Comparison of ENCODE assay signal across 1 cellular context in the genomic region with DNA sequence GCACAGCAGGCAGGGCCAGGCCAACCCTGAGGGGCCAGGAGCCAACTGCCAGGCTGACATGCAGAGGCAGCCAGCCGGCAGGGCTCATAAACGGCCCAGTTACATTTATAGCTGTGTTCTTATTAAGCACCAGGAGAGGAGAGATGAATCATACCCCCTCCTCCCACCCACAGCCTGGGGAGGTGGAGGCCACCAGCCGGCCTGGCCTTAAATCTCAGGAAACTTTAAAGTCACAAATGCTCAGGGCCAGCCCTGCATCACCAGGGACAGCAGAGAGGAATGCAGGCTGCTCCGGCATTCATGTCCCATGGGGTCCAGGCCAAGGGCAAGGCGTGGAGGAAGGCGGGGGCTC.
TF ChIP-seq lines count a peak whose summit lies in the region.

No MANE protein-coding gene starts in this region.

TF ChIP-seq in GM23338, 12 proteins besides CTCF, POLR2A, EP300 and RAD21 (continued from another document):
- TF ChIP-seq, protein P1, sequence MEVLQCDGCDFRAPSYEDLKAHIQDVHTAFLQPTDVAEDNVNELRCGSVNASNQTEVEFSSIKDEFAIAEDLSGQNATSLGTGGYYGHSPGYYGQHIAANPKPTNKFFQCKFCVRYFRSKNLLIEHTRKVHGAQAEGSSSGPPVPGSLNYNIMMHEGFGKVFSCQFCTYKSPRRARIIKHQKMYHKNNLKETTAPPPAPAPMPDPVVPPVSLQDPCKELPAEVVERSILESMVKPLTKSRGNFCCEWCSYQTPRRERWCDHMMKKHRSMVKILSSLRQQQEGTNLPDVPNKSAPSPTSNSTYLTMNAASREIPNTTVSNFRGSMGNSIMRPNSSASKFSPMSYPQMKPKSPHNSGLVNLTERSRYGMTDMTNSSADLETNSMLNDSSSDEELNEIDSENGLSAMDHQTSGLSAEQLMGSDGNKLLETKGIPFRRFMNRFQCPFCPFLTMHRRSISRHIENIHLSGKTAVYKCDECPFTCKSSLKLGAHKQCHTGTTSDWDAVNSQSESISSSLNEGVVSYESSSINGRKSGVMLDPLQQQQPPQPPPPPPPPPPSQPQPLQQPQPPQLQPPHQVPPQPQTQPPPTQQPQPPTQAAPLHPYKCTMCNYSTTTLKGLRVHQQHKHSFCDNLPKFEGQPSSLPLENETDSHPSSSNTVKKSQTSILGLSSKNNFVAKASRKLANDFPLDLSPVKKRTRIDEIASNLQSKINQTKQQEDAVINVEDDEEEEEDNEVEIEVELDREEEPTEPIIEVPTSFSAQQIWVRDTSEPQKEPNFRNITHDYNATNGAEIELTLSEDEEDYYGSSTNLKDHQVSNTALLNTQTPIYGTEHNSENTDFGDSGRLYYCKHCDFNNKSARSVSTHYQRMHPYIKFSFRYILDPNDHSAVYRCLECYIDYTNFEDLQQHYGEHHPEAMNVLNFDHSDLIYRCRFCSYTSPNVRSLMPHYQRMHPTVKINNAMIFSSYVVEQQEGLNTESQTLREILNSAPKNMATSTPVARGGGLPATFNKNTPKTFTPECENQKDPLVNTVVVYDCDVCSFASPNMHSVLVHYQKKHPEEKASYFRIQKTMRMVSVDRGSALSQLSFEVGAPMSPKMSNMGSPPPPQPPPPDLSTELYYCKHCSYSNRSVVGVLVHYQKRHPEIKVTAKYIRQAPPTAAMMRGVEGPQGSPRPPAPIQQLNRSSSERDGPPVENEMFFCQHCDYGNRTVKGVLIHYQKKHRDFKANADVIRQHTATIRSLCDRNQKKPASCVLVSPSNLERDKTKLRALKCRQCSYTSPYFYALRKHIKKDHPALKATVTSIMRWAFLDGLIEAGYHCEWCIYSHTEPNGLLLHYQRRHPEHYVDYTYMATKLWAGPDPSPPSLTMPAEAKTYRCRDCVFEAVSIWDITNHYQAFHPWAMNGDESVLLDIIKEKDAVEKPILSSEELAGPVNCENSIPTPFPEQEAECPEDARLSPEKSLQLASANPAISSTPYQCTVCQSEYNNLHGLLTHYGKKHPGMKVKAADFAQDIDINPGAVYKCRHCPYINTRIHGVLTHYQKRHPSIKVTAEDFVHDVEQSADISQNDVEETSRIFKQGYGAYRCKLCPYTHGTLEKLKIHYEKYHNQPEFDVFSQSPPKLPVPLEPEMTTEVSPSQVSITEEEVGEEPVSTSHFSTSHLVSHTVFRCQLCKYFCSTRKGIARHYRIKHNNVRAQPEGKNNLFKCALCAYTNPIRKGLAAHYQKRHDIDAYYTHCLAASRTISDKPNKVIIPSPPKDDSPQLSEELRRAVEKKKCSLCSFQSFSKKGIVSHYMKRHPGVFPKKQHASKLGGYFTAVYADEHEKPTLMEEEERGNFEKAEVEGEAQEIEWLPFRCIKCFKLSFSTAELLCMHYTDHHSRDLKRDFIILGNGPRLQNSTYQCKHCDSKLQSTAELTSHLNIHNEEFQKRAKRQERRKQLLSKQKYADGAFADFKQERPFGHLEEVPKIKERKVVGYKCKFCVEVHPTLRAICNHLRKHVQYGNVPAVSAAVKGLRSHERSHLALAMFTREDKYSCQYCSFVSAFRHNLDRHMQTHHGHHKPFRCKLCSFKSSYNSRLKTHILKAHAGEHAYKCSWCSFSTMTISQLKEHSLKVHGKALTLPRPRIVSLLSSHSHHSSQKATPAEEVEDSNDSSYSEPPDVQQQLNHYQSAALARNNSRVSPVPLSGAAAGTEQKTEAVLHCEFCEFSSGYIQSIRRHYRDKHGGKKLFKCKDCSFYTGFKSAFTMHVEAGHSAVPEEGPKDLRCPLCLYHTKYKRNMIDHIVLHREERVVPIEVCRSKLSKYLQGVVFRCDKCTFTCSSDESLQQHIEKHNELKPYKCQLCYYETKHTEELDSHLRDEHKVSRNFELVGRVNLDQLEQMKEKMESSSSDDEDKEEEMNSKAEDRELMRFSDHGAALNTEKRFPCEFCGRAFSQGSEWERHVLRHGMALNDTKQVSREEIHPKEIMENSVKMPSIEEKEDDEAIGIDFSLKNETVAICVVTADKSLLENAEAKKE (CRISPR knock-in tag; IDR thresholded peaks at IDR 0.05), result no peak
- no peak for TF ChIP-seq EZH2phosphoT487 (IDR thresholded peaks at IDR 0.05; ENCODE audit: unreplicated experiment)
- TF ChIP-seq ZNF331 (CRISPR knock-in tag; IDR thresholded peaks at IDR 0.05; ENCODE audit: low read depth), result no peak
- TF ChIP-seq JUNB (IDR thresholded peaks at IDR 0.05; ENCODE audit: unreplicated experiment), result no peak
- TF ChIP-seq STAT1 (IDR thresholded peaks at IDR 0.05; ENCODE audit: unreplicated experiment), result no peak
- TF ChIP-seq CREB1 (CRISPR knock-in tag; IDR thresholded peaks at IDR 0.05; ENCODE audit: low read depth), result no peak
